9 cellular contexts compared by ENCODE assay signal in the genomic region with DNA sequence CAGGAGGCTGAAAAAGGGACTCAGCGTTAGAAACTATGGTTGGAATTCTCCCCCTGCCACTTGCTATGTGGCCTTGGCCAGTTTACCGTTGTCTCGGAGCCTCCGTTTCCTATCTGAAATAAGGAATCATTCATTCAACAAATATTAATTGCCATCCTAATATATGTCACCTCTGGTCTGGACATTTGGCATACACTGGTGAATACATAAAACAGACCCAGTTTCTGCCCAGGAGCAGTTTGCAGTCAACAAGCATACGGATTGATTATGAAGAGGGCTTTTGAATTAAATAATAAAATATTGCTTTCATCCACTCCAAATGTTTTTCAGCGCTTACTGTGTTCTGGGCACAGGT. TPM values are rescaled to one million over a fixed set of nuclear protein-coding genes. Genes with fewer than 3 reads are reported as not detected.
DNase-seq lines count a peak whose midpoint lies in the region; ATAC-seq and TF ChIP-seq lines count a peak whose summit lies in the region.
"Had no signal": no experiment of that assay in that cellular context is flagged by ENCODE, and none has a peak within 500 bp of the region (broad histone marks: within the 10 kb centered on the region; RNA-seq: fewer than 3 reads in every experiment).

No MANE protein-coding gene starts in this region.

- H3K27me3 ChIP-seq in H7 (ENCODE audit: control insufficient read depth, insufficient read depth, low read length), result peaks cover 77% of the 10 kb centered on the region
- peaks cover 0 to 31% of the 10 kb centered on the region in 2 donors for H3K27me3 ChIP-seq in body of pancreas

- DNase-seq in H7, result no peak
- DNase-seq in fibroblast of villous mesenchyme (ENCODE audit: low read depth), result no peak
- DNase-seq in skeletal muscle cell (ENCODE audit: low read depth), result no peak
- DNase-seq in body of pancreas, result no peak
- DNase-seq in NAMALWA (ENCODE audit: low spot score), result no peak
- no peak for DNase-seq in activated CD4-positive, CD25-positive, alpha-beta regulatory T cell (lab: John Stamatoyannopoulos, UW)

- H3K4me3 ChIP-seq in H7 (ENCODE audit: insufficient read depth, low read depth, low read length), result peak overlapping the region; percentile 25; the same call in 1 of the 2 replicates
- H3K4me3 ChIP-seq in fibroblast of villous mesenchyme (ENCODE audit: low read depth, low read length), result peak overlapping the region; percentile 63
- peak overlapping the region; percentile 63 for H3K4me3 ChIP-seq in skeletal muscle cell (ENCODE audit: low read depth, low read length)
- H3K4me3 ChIP-seq in body of pancreas, result no peak overlapping the region

- no peaks in the 10 kb centered on the region for H3K9me3 ChIP-seq in body of pancreas

- TF ChIP-seq POLR2A in body of pancreas (IDR thresholded peaks at IDR 0.05), result no peak

- peaks cover 25% of the 10 kb centered on the region for H3K4me1 ChIP-seq in body of pancreas

- intact Hi-C loops in body of pancreas (cut with DNase I), result no loop called here

- 10 to 18% methylated on average over 6 of the region's 6 CpGs for WGBS in body of pancreas, 2 donors

- no peak for TF ChIP-seq CTCF in VCaP (conservative IDR thresholded peaks at IDR 0.05)
- TF ChIP-seq CTCF in fibroblast of villous mesenchyme (IDR thresholded peaks at IDR 0.05; ENCODE audit: insufficient read depth, low read depth, low read length), result no peak
- no peak for TF ChIP-seq CTCF in body of pancreas (IDR thresholded peaks at IDR 0.05)

- H3K27ac ChIP-seq in VCaP (peak overlapping the region; percentile 82), body of pancreas (no peak overlapping the region)

- H3K36me3 ChIP-seq in H7 (replicated peaks; ENCODE audit: control insufficient read depth, insufficient read depth, low read length) (no peaks in the 10 kb centered on the region), body of pancreas (replicated peaks in 1 of 2; ENCODE audit: insufficient read depth in 1 of 2, low read depth in 2 of 2) (no peaks in the 10 kb centered on the region)

- ATAC-seq in body of pancreas (no peak), GM21381 (IDR thresholded peaks at IDR 0.05; ENCODE audit: unreplicated experiment) (no peak)

RNA-seq across cellular contexts. Expression of gene GSX2, which starts 7.6 kb away (rescaled TPM):
- 0.07 and 1.4 TPM in 2 replicates for total RNA-seq in H7 (2014; rRNA removed; shearing (Covaris generic))
- total RNA-seq in fibroblast of villous mesenchyme (under 0.01 TPM in 1 of 2 replicates, not detected in the other), body of pancreas (not detected)
- total RNA-seq: NCI-H460 had no signal

RNA-seq across cellular contexts. Expression of gene CHIC2, which starts 28.0 kb away (rescaled TPM):
- total RNA-seq in H7 (2014; rRNA removed; shearing (Covaris generic)), result 14.4 and 18.2 TPM in 2 replicates
- 59.3 and 74.3 TPM in 2 replicates for total RNA-seq in fibroblast of villous mesenchyme
- 10 to 100 TPM in 1 of 2 donors, 1 to 10 TPM in 1; 6.9 to 18.9 TPM for total RNA-seq in body of pancreas

Comparison
In these comparisons a context has a peak if more than half of its experiments do, and no peak if none do; other contexts are left out.
1. H3K4me3 ChIP-seq: peak in H7 (single experiment), fibroblast of villous mesenchyme (single experiment) and skeletal muscle cell (single experiment); none in body of pancreas (0 of 2).